Comparison of ENCODE assay signal across 1 cellular context in the genomic region with DNA sequence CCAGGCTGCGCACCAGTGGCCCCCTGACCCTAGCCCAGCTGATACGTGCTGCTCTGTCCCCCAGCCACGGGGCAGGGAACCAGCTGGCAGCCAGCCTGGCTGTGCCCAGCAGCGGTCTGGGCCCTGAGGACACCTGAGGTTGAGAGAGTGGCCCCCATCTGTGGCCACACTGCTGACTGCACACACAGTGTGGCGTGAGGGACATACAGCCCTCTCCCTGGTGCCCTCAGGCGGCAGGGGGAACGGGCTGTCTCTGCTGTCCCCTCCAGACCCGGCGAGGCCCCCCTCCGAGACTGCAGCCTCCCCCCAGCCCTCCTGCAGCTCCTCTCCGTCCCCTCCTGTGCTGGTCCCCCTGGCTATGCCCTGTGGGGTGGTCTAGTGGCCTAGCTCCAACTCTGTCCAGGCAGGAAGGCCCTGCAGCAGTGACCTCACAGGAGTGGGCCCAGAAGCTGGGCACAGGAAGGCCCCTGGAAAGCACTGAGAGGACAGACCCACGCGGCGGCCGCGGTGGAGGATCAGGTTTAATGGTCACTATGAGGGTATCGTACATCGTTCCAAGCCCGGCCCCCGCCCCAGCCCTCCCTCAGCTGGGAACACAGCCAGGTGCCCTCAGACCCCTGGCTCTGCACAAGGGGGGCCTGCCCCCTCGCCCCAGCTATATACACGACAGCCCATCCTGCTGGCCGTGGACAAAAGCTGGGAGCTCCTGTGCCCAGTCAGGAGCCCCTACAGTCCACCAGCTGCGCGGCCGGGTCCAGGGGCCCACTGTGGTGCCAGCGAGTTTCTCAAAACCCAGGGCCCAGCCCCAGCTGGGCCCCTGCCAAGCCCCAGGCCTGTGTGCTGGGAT.
TF ChIP-seq lines count a peak whose summit lies in the region.

No MANE protein-coding gene starts in this region.

TF ChIP-seq in HepG2, 621 proteins besides CTCF, POLR2A, EP300 and RAD21 (continued from another document and continues in another):
- TF ChIP-seq, protein P1, sequence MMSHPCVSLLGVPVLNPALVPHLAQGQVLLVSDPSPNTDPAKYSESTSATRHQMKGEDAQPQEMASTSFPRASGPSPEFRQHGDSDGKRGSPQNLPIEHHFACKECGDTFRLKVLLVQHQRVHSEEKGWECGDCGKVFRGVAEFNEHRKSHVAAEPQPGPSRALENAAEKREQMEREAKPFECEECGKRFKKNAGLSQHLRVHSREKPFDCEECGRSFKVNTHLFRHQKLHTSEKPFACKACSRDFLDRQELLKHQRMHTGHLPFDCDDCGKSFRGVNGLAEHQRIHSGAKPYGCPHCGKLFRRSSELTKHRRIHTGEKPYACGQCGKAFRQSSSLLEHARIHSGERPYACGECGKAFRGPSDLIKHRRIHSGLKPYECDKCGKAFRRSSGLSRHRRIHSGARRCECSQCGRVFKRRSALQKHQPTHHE (CRISPR knock-in tag; IDR thresholded peaks at IDR 0.05; ENCODE audit: borderline replicate concordance) = no peak
- TF ChIP-seq, protein P2, sequence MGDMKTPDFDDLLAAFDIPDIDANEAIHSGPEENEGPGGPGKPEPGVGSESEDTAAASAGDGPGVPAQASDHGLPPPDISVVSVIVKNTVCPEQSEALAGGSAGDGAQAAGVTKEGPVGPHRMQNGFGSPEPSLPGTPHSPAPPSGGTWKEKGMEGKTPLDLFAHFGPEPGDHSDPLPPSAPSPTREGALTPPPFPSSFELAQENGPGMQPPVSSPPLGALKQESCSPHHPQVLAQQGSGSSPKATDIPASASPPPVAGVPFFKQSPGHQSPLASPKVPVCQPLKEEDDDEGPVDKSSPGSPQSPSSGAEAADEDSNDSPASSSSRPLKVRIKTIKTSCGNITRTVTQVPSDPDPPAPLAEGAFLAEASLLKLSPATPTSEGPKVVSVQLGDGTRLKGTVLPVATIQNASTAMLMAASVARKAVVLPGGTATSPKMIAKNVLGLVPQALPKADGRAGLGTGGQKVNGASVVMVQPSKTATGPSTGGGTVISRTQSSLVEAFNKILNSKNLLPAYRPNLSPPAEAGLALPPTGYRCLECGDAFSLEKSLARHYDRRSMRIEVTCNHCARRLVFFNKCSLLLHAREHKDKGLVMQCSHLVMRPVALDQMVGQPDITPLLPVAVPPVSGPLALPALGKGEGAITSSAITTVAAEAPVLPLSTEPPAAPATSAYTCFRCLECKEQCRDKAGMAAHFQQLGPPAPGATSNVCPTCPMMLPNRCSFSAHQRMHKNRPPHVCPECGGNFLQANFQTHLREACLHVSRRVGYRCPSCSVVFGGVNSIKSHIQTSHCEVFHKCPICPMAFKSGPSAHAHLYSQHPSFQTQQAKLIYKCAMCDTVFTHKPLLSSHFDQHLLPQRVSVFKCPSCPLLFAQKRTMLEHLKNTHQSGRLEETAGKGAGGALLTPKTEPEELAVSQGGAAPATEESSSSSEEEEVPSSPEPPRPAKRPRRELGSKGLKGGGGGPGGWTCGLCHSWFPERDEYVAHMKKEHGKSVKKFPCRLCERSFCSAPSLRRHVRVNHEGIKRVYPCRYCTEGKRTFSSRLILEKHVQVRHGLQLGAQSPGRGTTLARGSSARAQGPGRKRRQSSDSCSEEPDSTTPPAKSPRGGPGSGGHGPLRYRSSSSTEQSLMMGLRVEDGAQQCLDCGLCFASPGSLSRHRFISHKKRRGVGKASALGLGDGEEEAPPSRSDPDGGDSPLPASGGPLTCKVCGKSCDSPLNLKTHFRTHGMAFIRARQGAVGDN (CRISPR knock-in tag; IDR thresholded peaks at IDR 0.05) = peak; percentile 19; the same call in 1 of the 2 replicates
- TF ChIP-seq TEAD2 (CRISPR knock-in tag; IDR thresholded peaks at IDR 0.05) (no peak), ARNTL (CRISPR knock-in tag; IDR thresholded peaks at IDR 0.05) (no peak), SP2 (CRISPR knock-in tag; IDR thresholded peaks at IDR 0.05) (peak; percentile 56), ZMYM2 (CRISPR knock-in tag; IDR thresholded peaks at IDR 0.05) (no peak), ZIK1 (CRISPR knock-in tag; IDR thresholded peaks at IDR 0.05; ENCODE audit: borderline replicate concordance, low read depth) (no peak), ZNF768 (CRISPR knock-in tag; IDR thresholded peaks at IDR 0.05) (no peak), CHCHD3 (CRISPR knock-in tag; IDR thresholded peaks at IDR 0.05) (no peak), HNRNPL (IDR thresholded peaks at IDR 0.05; ENCODE audit: low read depth, low read length) (0 out of 2 replicates have a peak, but pooled peaks have one; percentile 6), CBX2 (IDR thresholded peaks at IDR 0.05; ENCODE audit: low read depth, low read length) (no peak), CBX2 (CRISPR knock-in tag; IDR thresholded peaks at IDR 0.05; ENCODE audit: low read depth) (no peak), SMYD3 (CRISPR knock-in tag; IDR thresholded peaks at IDR 0.05) (no peak), DMAP1 (CRISPR knock-in tag; IDR thresholded peaks at IDR 0.05) (no peak), PAF1 (CRISPR knock-in tag; IDR thresholded peaks at IDR 0.05) (peak; percentile 83), ZNF234 (CRISPR knock-in tag; conservative IDR thresholded peaks at IDR 0.05) (0 out of 2 replicates have a peak, but pooled peaks have one; percentile 33), FOXC1 (CRISPR knock-in tag; IDR thresholded peaks at IDR 0.05; ENCODE audit: borderline replicate concordance) (no peak), SIX1 (CRISPR knock-in tag; IDR thresholded peaks at IDR 0.05; ENCODE audit: borderline replicate concordance) (no peak), MTA1 (CRISPR knock-in tag; IDR thresholded peaks at IDR 0.05; ENCODE audit: borderline replicate concordance) (no peak), AKAP8 (CRISPR knock-in tag; IDR thresholded peaks at IDR 0.05) (peak; percentile 80), NCOA1 (CRISPR knock-in tag; IDR thresholded peaks at IDR 0.05) (no peak), ZNF501 (CRISPR knock-in tag; IDR thresholded peaks at IDR 0.05) (no peak), ZNF343 (CRISPR knock-in tag; IDR thresholded peaks at IDR 0.05) (no peak), NKX3-1 (CRISPR knock-in tag; IDR thresholded peaks at IDR 0.05) (no peak), ZNF33A (CRISPR knock-in tag; IDR thresholded peaks at IDR 0.05; ENCODE audit: borderline replicate concordance) (no peak), ZNF20 (CRISPR knock-in tag; IDR thresholded peaks at IDR 0.05) (no peak), TAF15 (IDR thresholded peaks at IDR 0.05; ENCODE audit: low read depth, low read length, poor library complexity, severe bottlenecking) (no peak), RBM22 (optimal IDR thresholded peaks at IDR 0.05; ENCODE audit: low read length) (no peak), HMG20B (CRISPR knock-in tag; conservative IDR thresholded peaks at IDR 0.05) (no peak), TGIF2 (CRISPR knock-in tag; IDR thresholded peaks at IDR 0.05) (no peak), ZNF326 (CRISPR knock-in tag; IDR thresholded peaks at IDR 0.05; ENCODE audit: borderline replicate concordance) (no peak), TSC22D2 (CRISPR knock-in tag; IDR thresholded peaks at IDR 0.05; ENCODE audit: borderline replicate concordance) (no peak), ZBTB21 (CRISPR knock-in tag; IDR thresholded peaks at IDR 0.05) (no peak), RBFOX2 (IDR thresholded peaks at IDR 0.05; ENCODE audit: low read depth, low read length) (peak; percentile 53), SP4 (CRISPR knock-in tag; IDR thresholded peaks at IDR 0.05) (no peak), RXRB (CRISPR knock-in tag; IDR thresholded peaks at IDR 0.05; ENCODE audit: borderline replicate concordance) (peak; percentile 23; the same call in 1 of the 2 replicates), XBP1 (CRISPR knock-in tag; IDR thresholded peaks at IDR 0.05) (no peak), MATR3 (CRISPR knock-in tag; IDR thresholded peaks at IDR 0.05) (no peak), ERF (CRISPR knock-in tag; IDR thresholded peaks at IDR 0.05) (no peak), ZSCAN12 (CRISPR knock-in tag; IDR thresholded peaks at IDR 0.05) (no peak), ZNF589 (CRISPR knock-in tag; conservative IDR thresholded peaks at IDR 0.05) (no peak), GABPB1 (CRISPR knock-in tag; IDR thresholded peaks at IDR 0.05) (no peak), KDM6A (CRISPR knock-in tag; IDR thresholded peaks at IDR 0.05; ENCODE audit: low read depth) (no peak), ZNF354B (CRISPR knock-in tag; IDR thresholded peaks at IDR 0.05) (no peak)
- TF ChIP-seq, protein P3, sequence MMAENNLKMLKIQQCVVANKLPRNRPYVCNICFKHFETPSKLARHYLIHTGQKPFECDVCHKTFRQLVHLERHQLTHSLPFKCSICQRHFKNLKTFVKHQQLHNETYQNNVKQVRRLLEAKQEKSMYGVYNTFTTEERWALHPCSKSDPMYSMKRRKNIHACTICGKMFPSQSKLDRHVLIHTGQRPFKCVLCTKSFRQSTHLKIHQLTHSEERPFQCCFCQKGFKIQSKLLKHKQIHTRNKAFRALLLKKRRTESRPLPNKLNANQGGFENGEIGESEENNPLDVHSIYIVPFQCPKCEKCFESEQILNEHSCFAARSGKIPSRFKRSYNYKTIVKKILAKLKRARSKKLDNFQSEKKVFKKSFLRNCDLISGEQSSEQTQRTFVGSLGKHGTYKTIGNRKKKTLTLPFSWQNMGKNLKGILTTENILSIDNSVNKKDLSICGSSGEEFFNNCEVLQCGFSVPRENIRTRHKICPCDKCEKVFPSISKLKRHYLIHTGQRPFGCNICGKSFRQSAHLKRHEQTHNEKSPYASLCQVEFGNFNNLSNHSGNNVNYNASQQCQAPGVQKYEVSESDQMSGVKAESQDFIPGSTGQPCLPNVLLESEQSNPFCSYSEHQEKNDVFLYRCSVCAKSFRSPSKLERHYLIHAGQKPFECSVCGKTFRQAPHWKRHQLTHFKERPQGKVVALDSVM (CRISPR knock-in tag; IDR thresholded peaks at IDR 0.05) = no peak
- TF ChIP-seq, protein P4, sequence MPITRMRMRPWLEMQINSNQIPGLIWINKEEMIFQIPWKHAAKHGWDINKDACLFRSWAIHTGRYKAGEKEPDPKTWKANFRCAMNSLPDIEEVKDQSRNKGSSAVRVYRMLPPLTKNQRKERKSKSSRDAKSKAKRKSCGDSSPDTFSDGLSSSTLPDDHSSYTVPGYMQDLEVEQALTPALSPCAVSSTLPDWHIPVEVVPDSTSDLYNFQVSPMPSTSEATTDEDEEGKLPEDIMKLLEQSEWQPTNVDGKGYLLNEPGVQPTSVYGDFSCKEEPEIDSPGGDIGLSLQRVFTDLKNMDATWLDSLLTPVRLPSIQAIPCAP (CRISPR knock-in tag; IDR thresholded peaks at IDR 0.05; ENCODE audit: low read depth) = no peak
- TF ChIP-seq, protein P5, sequence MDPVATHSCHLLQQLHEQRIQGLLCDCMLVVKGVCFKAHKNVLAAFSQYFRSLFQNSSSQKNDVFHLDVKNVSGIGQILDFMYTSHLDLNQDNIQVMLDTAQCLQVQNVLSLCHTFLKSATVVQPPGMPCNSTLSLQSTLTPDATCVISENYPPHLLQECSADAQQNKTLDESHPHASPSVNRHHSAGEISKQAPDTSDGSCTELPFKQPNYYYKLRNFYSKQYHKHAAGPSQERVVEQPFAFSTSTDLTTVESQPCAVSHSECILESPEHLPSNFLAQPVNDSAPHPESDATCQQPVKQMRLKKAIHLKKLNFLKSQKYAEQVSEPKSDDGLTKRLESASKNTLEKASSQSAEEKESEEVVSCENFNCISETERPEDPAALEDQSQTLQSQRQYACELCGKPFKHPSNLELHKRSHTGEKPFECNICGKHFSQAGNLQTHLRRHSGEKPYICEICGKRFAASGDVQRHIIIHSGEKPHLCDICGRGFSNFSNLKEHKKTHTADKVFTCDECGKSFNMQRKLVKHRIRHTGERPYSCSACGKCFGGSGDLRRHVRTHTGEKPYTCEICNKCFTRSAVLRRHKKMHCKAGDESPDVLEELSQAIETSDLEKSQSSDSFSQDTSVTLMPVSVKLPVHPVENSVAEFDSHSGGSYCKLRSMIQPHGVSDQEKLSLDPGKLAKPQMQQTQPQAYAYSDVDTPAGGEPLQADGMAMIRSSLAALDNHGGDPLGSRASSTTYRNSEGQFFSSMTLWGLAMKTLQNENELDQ (CRISPR knock-in tag; IDR thresholded peaks at IDR 0.05; ENCODE audit: borderline replicate concordance) = no peak
- TF ChIP-seq, protein P6, sequence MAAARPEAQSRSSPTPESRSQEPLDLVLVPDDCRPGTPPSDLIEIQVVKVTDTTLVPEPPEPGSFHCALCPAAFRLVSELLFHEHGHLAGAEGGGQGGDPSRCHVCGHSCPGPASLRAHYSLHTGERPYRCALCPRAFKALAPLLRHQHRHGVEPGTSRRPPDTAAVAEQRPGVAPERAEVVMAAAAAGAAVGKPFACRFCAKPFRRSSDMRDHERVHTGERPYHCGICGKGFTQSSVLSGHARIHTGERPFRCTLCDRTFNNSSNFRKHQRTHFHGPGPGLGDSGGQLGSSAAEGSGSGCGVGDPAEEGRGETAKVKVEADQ (CRISPR knock-in tag; IDR thresholded peaks at IDR 0.05; ENCODE audit: borderline replicate concordance) = no peak
- TF ChIP-seq, protein P7, sequence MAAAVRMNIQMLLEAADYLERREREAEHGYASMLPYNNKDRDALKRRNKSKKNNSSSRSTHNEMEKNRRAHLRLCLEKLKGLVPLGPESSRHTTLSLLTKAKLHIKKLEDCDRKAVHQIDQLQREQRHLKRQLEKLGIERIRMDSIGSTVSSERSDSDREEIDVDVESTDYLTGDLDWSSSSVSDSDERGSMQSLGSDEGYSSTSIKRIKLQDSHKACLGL (CRISPR knock-in tag; IDR thresholded peaks at IDR 0.05) = no peak
- TF ChIP-seq, protein P8, sequence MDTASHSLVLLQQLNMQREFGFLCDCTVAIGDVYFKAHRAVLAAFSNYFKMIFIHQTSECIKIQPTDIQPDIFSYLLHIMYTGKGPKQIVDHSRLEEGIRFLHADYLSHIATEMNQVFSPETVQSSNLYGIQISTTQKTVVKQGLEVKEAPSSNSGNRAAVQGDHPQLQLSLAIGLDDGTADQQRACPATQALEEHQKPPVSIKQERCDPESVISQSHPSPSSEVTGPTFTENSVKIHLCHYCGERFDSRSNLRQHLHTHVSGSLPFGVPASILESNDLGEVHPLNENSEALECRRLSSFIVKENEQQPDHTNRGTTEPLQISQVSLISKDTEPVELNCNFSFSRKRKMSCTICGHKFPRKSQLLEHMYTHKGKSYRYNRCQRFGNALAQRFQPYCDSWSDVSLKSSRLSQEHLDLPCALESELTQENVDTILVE (CRISPR knock-in tag; IDR thresholded peaks at IDR 0.05) = no peak
- TF ChIP-seq, protein P9, sequence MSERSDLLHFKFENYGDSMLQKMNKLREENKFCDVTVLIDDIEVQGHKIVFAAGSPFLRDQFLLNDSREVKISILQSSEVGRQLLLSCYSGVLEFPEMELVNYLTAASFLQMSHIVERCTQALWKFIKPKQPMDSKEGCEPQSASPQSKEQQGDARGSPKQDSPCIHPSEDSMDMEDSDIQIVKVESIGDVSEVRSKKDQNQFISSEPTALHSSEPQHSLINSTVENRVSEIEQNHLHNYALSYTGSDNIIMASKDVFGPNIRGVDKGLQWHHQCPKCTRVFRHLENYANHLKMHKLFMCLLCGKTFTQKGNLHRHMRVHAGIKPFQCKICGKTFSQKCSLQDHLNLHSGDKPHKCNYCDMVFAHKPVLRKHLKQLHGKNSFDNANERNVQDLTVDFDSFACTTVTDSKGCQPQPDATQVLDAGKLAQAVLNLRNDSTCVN (CRISPR knock-in tag; IDR thresholded peaks at IDR 0.05; ENCODE audit: borderline replicate concordance) = no peak
- TF ChIP-seq, protein P10, sequence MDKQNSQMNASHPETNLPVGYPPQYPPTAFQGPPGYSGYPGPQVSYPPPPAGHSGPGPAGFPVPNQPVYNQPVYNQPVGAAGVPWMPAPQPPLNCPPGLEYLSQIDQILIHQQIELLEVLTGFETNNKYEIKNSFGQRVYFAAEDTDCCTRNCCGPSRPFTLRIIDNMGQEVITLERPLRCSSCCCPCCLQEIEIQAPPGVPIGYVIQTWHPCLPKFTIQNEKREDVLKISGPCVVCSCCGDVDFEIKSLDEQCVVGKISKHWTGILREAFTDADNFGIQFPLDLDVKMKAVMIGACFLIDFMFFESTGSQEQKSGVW (CRISPR knock-in tag; IDR thresholded peaks at IDR 0.05; ENCODE audit: borderline replicate concordance) = no peak
